Comparison of ENCODE assay signal across 35 cellular contexts in genomic region chr12:113713156-113713555, GRCh38.
DNase-seq lines count a peak whose midpoint lies in the region; ATAC-seq, FAIRE-seq and TF ChIP-seq lines count a peak whose summit lies in the region.
"Had no signal": no experiment of that assay in that cellular context is flagged by ENCODE, and none has a peak within 500 bp of the region (broad histone marks: within the 10 kb centered on the region; RNA-seq: fewer than 3 reads in every experiment).

No MANE protein-coding gene starts in this region.

- peak overlapping the region in 1 of 8 donors; percentile 61 for H3K27ac Mint-ChIP-seq in CD8-positive, alpha-beta memory T cell
- H3K27ac Mint-ChIP-seq: B cell; CD4-positive, alpha-beta memory T cell; CD4-positive, alpha-beta T cell; CD4-positive, CD25-positive, alpha-beta regulatory T cell; CD8-positive, alpha-beta T cell had no signal

- no peak for TF ChIP-seq POLR2A in K562 (conservative IDR thresholded peaks at IDR 0.05)

- no peak for ATAC-seq in K562
- ATAC-seq in HG02763 (IDR thresholded peaks at IDR 0.05; ENCODE audit: unreplicated experiment), result no peak
- ATAC-seq: A549; CD8-positive, alpha-beta T cell had no signal

- POLR2A ChIA-PET in HEK293 (lab: Yijun Ruan, JAX), result no interaction called here
- POLR2A ChIA-PET in K562 (lab: Yijun Ruan, JAX), result interaction anchor here (0.7 kb wide), 1 partner anchor 1936 kb away, joined by 3 read pairs; no protein-coding TSS in a partner anchor
- POLR2A ChIA-PET in CD8-positive, alpha-beta memory T cell (lab: Charles Lee), result no interaction called here

- H3K4me1 ChIP-seq in BLaER1 (peaks cover 39% of the 10 kb centered on the region), HEK293 (ENCODE audit: control insufficient read depth, insufficient read depth, low read length) (no peaks in the 10 kb centered on the region), K562 (replicated peaks in 1 of 2; ENCODE audit: control insufficient read depth in 2 of 2, insufficient read depth in 2 of 2, low read length in 2 of 2) (no peaks in the 10 kb centered on the region; a peak in 2 of 5 replicates)
- no peaks in the 10 kb centered on the region for H3K4me1 ChIP-seq in CD8-positive, alpha-beta memory T cell (ENCODE audit: insufficient read depth, low read length)
- H3K4me1 ChIP-seq: A549, BE2C, Caco-2 had no signal

- H3K9me3 ChIP-seq in BLaER1 (peaks cover 6% of the 10 kb centered on the region; the same call in 1 of the 2 replicates), HEK293 (ENCODE audit: control insufficient read depth, insufficient read depth, low read depth, low read length) (no peaks in the 10 kb centered on the region), K562 (replicated peaks; ENCODE audit: control insufficient read depth, insufficient read depth, low read depth, low read length) (no peaks in the 10 kb centered on the region)
- H3K9me3 ChIP-seq in CD8-positive, alpha-beta memory T cell (ENCODE audit: low read length), result no peaks in the 10 kb centered on the region
- H3K9me3 ChIP-seq: A549, Caco-2 had no signal

- no TSS peak for BruUV-seq in K562 (replicated peaks; lab: Mats Ljungman, UMichigan)

- DNase-seq in K562 (ENCODE audit: extremely low read depth in 1 of 4, low spot score in 3 of 4) (no peak), mesenteric fat pad (ENCODE audit: low spot score) (peak; percentile 73), occipital lobe (lab: John Stamatoyannopoulos, UW) (no peak), NCI-H2107 (lab: John Stamatoyannopoulos, UW) (no peak)
- no peak for DNase-seq in CD8-positive, alpha-beta memory T cell
- DNase-seq: 8988T; ACHN; AML-193; BE2C; C1 segment of cervical spinal cord; Caco-2; Calu3; CD4-positive, alpha-beta memory T cell; CD4-positive, alpha-beta T cell; CD4-positive, CD25-positive, alpha-beta regulatory T cell; CD8-positive, alpha-beta T cell; COR-L47; DMS 273 treated with DMSO at 0.1 percent for 48 hours; DMS153; DMS53; DMS79; DMS79 treated with DMSO at 0.1 percent for 48 hours; DND-41; EL had no signal

- TF ChIP-seq EP300 in K562 (IDR thresholded peaks at IDR 0.05; ENCODE audit: low read length), result no peak

- H3K79me2 ChIP-seq in K562 (ENCODE audit: control insufficient read depth, insufficient read depth, low read length), result no peaks in the 10 kb centered on the region

- H3K4me3 ChIP-seq in BLaER1, result no peak overlapping the region
- H3K4me3 ChIP-seq in HEK293 (ENCODE audit: low read depth, low read length), result no peak overlapping the region
- H3K4me3 ChIP-seq in K562, result no peak overlapping the region
- H3K4me3 ChIP-seq in CD8-positive, alpha-beta memory T cell (ENCODE audit: low read length), result no peak overlapping the region
- H3K4me3 ChIP-seq: A549; BLaER1 treated with 17β-estradiol and CSF1 and Interleukin-3, amounts not matched to agents 10 nM and 100 nM had no signal

- H3K27ac ChIP-seq in BLaER1, result no peak overlapping the region
- no peak overlapping the region for H3K27ac ChIP-seq in HEK293 (ENCODE audit: extremely low read depth, low read depth, low read length)
- no peak overlapping the region for H3K27ac ChIP-seq in K562 (ENCODE audit: extremely low read depth, low read depth, low read length)
- H3K27ac ChIP-seq in CD8-positive, alpha-beta memory T cell (ENCODE audit: low read depth, low read length), result no peak overlapping the region
- H3K27ac ChIP-seq: 22Rv1, A549, C4-2B had no signal

- no peaks in the 10 kb centered on the region for H3K4me1 Mint-ChIP-seq in CD8-positive, alpha-beta memory T cell
- H3K4me1 Mint-ChIP-seq: B cell; CD14-positive monocyte; CD4-positive, alpha-beta memory T cell had no signal

- H3K36me3 ChIP-seq in BLaER1 (no peaks in the 10 kb centered on the region), HEK293 (ENCODE audit: control insufficient read depth in 2 of 2, insufficient read depth in 1 of 2, low read length in 2 of 2) (no peaks in the 10 kb centered on the region), K562 (ENCODE audit: control insufficient read depth, insufficient read depth, low read length) (no peaks in the 10 kb centered on the region)
- H3K36me3 ChIP-seq in CD8-positive, alpha-beta memory T cell (ENCODE audit: insufficient read depth, low read length), result no peaks in the 10 kb centered on the region
- H3K36me3 ChIP-seq: BE2C; BLaER1 treated with 17β-estradiol and CSF1 and Interleukin-3, amounts not matched to agents 10 nM and 100 nM had no signal

- peaks cover 8 to 16% of the 10 kb centered on the region in 2 donors for H3K27me3 Mint-ChIP-seq in CD8-positive, alpha-beta memory T cell

- H3K36me3 Mint-ChIP-seq in CD8-positive, alpha-beta memory T cell, result no peaks in the 10 kb centered on the region
- H3K36me3 Mint-ChIP-seq: CD14-positive monocyte; CD4-positive, alpha-beta memory T cell; CD4-positive, CD25-positive, alpha-beta regulatory T cell; CD8-positive, alpha-beta T cell had no signal

- no peak overlapping the region for H3K4me3 Mint-ChIP-seq in CD8-positive, alpha-beta memory T cell
- H3K4me3 Mint-ChIP-seq: B cell; CD14-positive monocyte; CD4-positive, alpha-beta memory T cell; CD4-positive, alpha-beta T cell; CD4-positive, CD25-positive, alpha-beta regulatory T cell; CD8-positive, alpha-beta T cell had no signal

- no peak for TF ChIP-seq CTCF in HEK293 (tag by site-specific recombination; IDR thresholded peaks at IDR 0.05)
- no peak for TF ChIP-seq CTCF in K562 (IDR thresholded peaks at IDR 0.05 in 2 of 3, conservative IDR thresholded peaks at IDR 0.05 in 1 of 3; ENCODE audit: insufficient read depth in 2 of 3, low read depth in 1 of 3, low read length in 3 of 3)

- no peak for TF ChIP-seq RAD21 in K562 (CRISPR knock-in tag; conservative IDR thresholded peaks at IDR 0.05 in 1 of 2, IDR thresholded peaks at IDR 0.05 in 1 of 2)

- H3K9ac ChIP-seq in BLaER1 (no peak overlapping the region), K562 (ENCODE audit: insufficient read depth in 1 of 2, low read depth in 2 of 2, low read length in 2 of 2) (no peak overlapping the region)
- H3K9ac ChIP-seq: BLaER1 treated with 17β-estradiol and CSF1 and Interleukin-3, amounts not matched to agents 10 nM and 100 nM had no signal

- peaks cover 0 to 10% (median 3%) of the 10 kb centered on the region in 5 donors for H3K9me3 Mint-ChIP-seq in CD8-positive, alpha-beta memory T cell

- CTCF ChIA-PET in HEK293 (lab: Yijun Ruan, JAX) (no interaction called here), K562 (lab: Yijun Ruan, JAX; ENCODE audit: low intra/inter-chr PET ratio) (no interaction called here)
- CTCF ChIA-PET in CD8-positive, alpha-beta memory T cell (lab: Charles Lee), result no interaction called here

- H3K4me2 ChIP-seq in BLaER1 (peak overlapping the region; percentile 37; the same call in 1 of the 2 replicates), K562 (ENCODE audit: insufficient read depth, low read length) (no peak overlapping the region)
- H3K4me2 ChIP-seq: A549 had no signal

- no peaks in the 10 kb centered on the region for H3K9me1 ChIP-seq in K562 (ENCODE audit: control insufficient read depth, insufficient read depth, low read length)

- WGBS in K562 (ENCODE audit: insufficient coverage, low coverage, missing lambda C conversion rate), result 0% methylated on average over 2 of the region's 2 CpGs

- no peak overlapping the region for H2AFZ ChIP-seq in K562 (ENCODE audit: low read depth, low read length)

- no peak for FAIRE-seq in K562 (lab: Jason Lieb, UNC)
- FAIRE-seq: A204.1, A549, D721Med had no signal

- intact Hi-C loops in K562 (cut with micrococcal nuclease), result no loop called here

- in situ Hi-C loops in K562 (cut with MboI), result no loop called here

- H4K20me1 ChIP-seq in BLaER1 (no peaks in the 10 kb centered on the region), K562 (replicated peaks; ENCODE audit: control insufficient read depth, insufficient read depth, low read length) (no peaks in the 10 kb centered on the region)
- H4K20me1 ChIP-seq: BLaER1 treated with 17β-estradiol and CSF1 and Interleukin-3, amounts not matched to agents 10 nM and 100 nM had no signal

- peaks cover 21% of the 10 kb centered on the region for H3K27me3 ChIP-seq in BLaER1
- H3K27me3 ChIP-seq in K562 (ENCODE audit: control insufficient read depth in 2 of 2, insufficient read depth in 2 of 2, low read length in 2 of 2), result peaks cover 33 to 38% of the 10 kb centered on the region in 2 experiments
- H3K27me3 ChIP-seq in CD8-positive, alpha-beta memory T cell (ENCODE audit: insufficient read depth, low read length, poor library complexity, severe bottlenecking), result no peaks in the 10 kb centered on the region

TF ChIP-seq in HEK293, 187 proteins besides CTCF, POLR2A, EP300 and RAD21:
- no peak for TF ChIP-seq ZNF768 (tag by site-specific recombination; IDR thresholded peaks at IDR 0.05)
- TF ChIP-seq ZNF223 (tag by site-specific recombination; IDR thresholded peaks at IDR 0.05), result no peak
- TF ChIP-seq ZNF623 (tag by site-specific recombination; IDR thresholded peaks at IDR 0.05), result peak; percentile 62

TF ChIP-seq in K562, 482 proteins besides CTCF, POLR2A, EP300 and RAD21:
- TF ChIP-seq CHCHD3 (CRISPR knock-in tag; IDR thresholded peaks at IDR 0.05) (no peak), RBM25 (IDR thresholded peaks at IDR 0.05; ENCODE audit: low read depth, low read length, severe bottlenecking) (peak; percentile 29), SMAD1 (IDR thresholded peaks at IDR 0.05; ENCODE audit: low read depth, low read length, partially characterized antibody) (no peak)
